16 cellular contexts compared by ENCODE assay signal in the genomic region with DNA sequence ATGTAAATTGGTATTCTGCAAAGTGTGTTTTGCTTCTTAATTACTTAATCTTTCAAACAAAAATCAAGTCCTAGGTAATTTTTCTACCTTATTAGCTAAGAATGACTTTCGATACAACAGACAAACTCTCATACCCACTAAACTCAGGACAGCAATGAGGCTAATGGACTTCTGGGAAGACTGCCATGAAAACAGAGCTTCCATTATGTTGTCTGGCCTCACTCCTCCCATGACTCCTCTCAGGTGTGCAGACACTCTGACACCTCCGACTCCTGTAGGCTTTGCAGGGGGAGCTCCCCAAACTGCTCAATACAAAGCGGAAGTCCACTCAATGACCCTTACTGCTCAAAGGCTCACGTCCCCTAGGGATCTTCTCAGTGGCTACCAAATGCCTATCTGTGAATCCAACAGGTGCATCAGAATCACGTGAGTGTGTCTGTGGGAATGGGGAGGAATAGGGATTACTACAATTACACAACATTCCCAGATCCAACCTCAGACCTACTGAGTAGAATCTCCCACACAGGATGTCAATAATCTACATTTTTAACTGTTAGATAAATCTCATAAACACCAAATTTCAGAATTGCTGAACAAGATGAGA.
"Had no signal": no experiment of that assay in that cellular context is flagged by ENCODE, and none has a peak within 500 bp of the region (broad histone marks: within the 10 kb centered on the region; RNA-seq: fewer than 3 reads in every experiment).

No MANE protein-coding gene starts in this region.

- H3K4me3 ChIP-seq: esophagus squamous epithelium, right atrium auricular region, tibial nerve had no signal

- H3K27ac Mint-ChIP-seq: activated T-cell treated with anti-CD3 and anti-CD28 coated beads, Interleukin-2, amount 50 U/mL, for 72 hours; dendritic cell treated with granulocyte-macrophage colony-stimulating factor and Interleukin-4, amounts not matched to agents 40 ng/mL and 50 ng/mL, for 4 days; immature natural killer cell; memory B cell; progenitor cell of endocrine pancreas; stimulated activated naive CD8-positive, alpha-beta T cell treated with anti-CD3 and anti-CD28 coated beads, Interleukin-15, Interleukin-2, amounts not matched to agents 100 ng/mL and 50 ng/mL, for 24 hours had no signal

- ATAC-seq: activated T-cell treated with anti-CD3 and anti-CD28 coated beads, Interleukin-2, amount 50 U/mL, for 72 hours; left ventricle myocardium superior had no signal

- H3K9me3 ChIP-seq: esophagus squamous epithelium, right atrium auricular region, tibial nerve had no signal

- H3K4me1 ChIP-seq: esophagus squamous epithelium, right atrium auricular region, tibial nerve had no signal

- H3K36me3 ChIP-seq: esophagus squamous epithelium, right atrium auricular region, tibial nerve, WERI-Rb-1 had no signal

- H3K36me3 Mint-ChIP-seq: immature natural killer cell, memory B cell had no signal

- H3K27ac ChIP-seq: esophagus squamous epithelium, right atrium auricular region, tibial nerve, WERI-Rb-1 had no signal

- H3K4me1 Mint-ChIP-seq: immature natural killer cell had no signal

- DNase-seq: activated CD4-positive, alpha-beta T cell treated with anti-CD3 and anti-CD28 coated beads for 1 hour; activated effector memory CD4-positive, alpha-beta T cell treated with anti-CD3 and anti-CD28 coated beads, Interleukin-2, amount 50 U/mL, for 16 hours; activated naive CD4-positive, alpha-beta T cell treated with anti-CD3 and anti-CD28 coated beads, Interleukin-2, amount 50 U/mL, for 16 hours; activated T-cell treated with anti-CD3 and anti-CD28 coated beads, Interleukin-2, amount 50 U/mL, for 72 hours; aorta; effector CD8-positive, alpha-beta T cell; esophagus squamous epithelium; immature natural killer cell; left ventricle myocardium superior; WERI-Rb-1 had no signal

- H3K27me3 ChIP-seq: right atrium auricular region, tibial nerve had no signal

- H3K9me3 Mint-ChIP-seq: activated T-cell treated with anti-CD3 and anti-CD28 coated beads, Interleukin-2, amount 50 U/mL, for 72 hours; dendritic cell treated with granulocyte-macrophage colony-stimulating factor and Interleukin-4, amounts not matched to agents 40 ng/mL and 50 ng/mL, for 4 days; memory B cell; stimulated activated naive CD8-positive, alpha-beta T cell treated with anti-CD3 and anti-CD28 coated beads, Interleukin-15, Interleukin-2, amounts not matched to agents 100 ng/mL and 50 ng/mL, for 24 hours had no signal

- H3K4me3 Mint-ChIP-seq: activated T-cell treated with anti-CD3 and anti-CD28 coated beads, Interleukin-2, amount 50 U/mL, for 72 hours; dendritic cell treated with granulocyte-macrophage colony-stimulating factor and Interleukin-4, amounts not matched to agents 40 ng/mL and 50 ng/mL, for 4 days; immature natural killer cell; memory B cell; stimulated activated naive CD8-positive, alpha-beta T cell treated with anti-CD3 and anti-CD28 coated beads, Interleukin-15, Interleukin-2, amounts not matched to agents 100 ng/mL and 50 ng/mL, for 24 hours had no signal
